15 cellular contexts compared by ENCODE assay signal in genomic region chrX:132214518-132214917, GRCh38. TPM values are rescaled to one million over a fixed set of nuclear protein-coding genes. Genes with fewer than 3 reads are reported as not detected.
DNase-seq lines count a peak whose midpoint lies in the region; ATAC-seq lines count a peak whose summit lies in the region.
"Had no signal": no experiment of that assay in that cellular context is flagged by ENCODE, and none has a peak within 500 bp of the region (broad histone marks: within the 10 kb centered on the region; RNA-seq: fewer than 3 reads in every experiment).

No MANE protein-coding gene starts in this region.

- peak overlapping the region in 5 of 8 donors; percentile 1 to 55 (median 49) for H3K27ac Mint-ChIP-seq in CD8-positive, alpha-beta memory T cell
- H3K27ac Mint-ChIP-seq in activated naive CD8-positive, alpha-beta T cell treated with anti-CD3 and anti-CD28 coated beads for 36 hours: peak overlapping the region; percentile 39
- peak overlapping the region; percentile 34 to 75 for H3K27ac Mint-ChIP-seq in natural killer cell treated with Interleukin-12 subunit alpha and Interleukin-12 subunit beta and Interleukin-15 and Interleukin-18, amount 100 ng/mL, for 72 hours
- H3K27ac Mint-ChIP-seq: GM23338 had no signal

- peaks cover 0 to 51% (median 9%) of the 10 kb centered on the region in 3 donors for H3K36me3 Mint-ChIP-seq in CD8-positive, alpha-beta memory T cell
- H3K36me3 Mint-ChIP-seq in activated naive CD8-positive, alpha-beta T cell treated with anti-CD3 and anti-CD28 coated beads for 36 hours: peaks cover 21% of the 10 kb centered on the region
- peaks cover 11% of the 10 kb centered on the region for H3K36me3 Mint-ChIP-seq in natural killer cell treated with Interleukin-12 subunit alpha and Interleukin-12 subunit beta and Interleukin-15 and Interleukin-18, amount 100 ng/mL, for 72 hours

- H3K27me3 Mint-ChIP-seq in CD8-positive, alpha-beta memory T cell: peaks cover 0 to 3% of the 10 kb centered on the region in 2 donors
- H3K27me3 Mint-ChIP-seq in activated naive CD8-positive, alpha-beta T cell treated with anti-CD3 and anti-CD28 coated beads for 36 hours: no peaks in the 10 kb centered on the region
- peaks cover 0 to 8% of the 10 kb centered on the region in 2 donors for H3K27me3 Mint-ChIP-seq in natural killer cell treated with Interleukin-12 subunit alpha and Interleukin-12 subunit beta and Interleukin-15 and Interleukin-18, amount 100 ng/mL, for 72 hours
- H3K27me3 Mint-ChIP-seq: naive B cell had no signal

- H3K27ac ChIP-seq in CD8-positive, alpha-beta memory T cell (ENCODE audit: low read depth, low read length): no peak overlapping the region
- H3K27ac ChIP-seq: C4-2B, epithelial cell of prostate, HL-60 had no signal

- H3K9me3 Mint-ChIP-seq in CD8-positive, alpha-beta memory T cell: no peaks in the 10 kb centered on the region
- no peaks in the 10 kb centered on the region for H3K9me3 Mint-ChIP-seq in activated naive CD8-positive, alpha-beta T cell treated with anti-CD3 and anti-CD28 coated beads for 36 hours
- H3K9me3 Mint-ChIP-seq in natural killer cell treated with Interleukin-12 subunit alpha and Interleukin-12 subunit beta and Interleukin-15 and Interleukin-18, amount 100 ng/mL, for 72 hours: no peaks in the 10 kb centered on the region
- H3K9me3 Mint-ChIP-seq: GM23338 had no signal

- peaks cover 33% of the 10 kb centered on the region for H3K4me1 ChIP-seq in CD8-positive, alpha-beta memory T cell (ENCODE audit: insufficient read depth, low read length)

- peaks cover 59 to 77% (median 65%) of the 10 kb centered on the region in 3 donors for H3K4me1 Mint-ChIP-seq in CD8-positive, alpha-beta memory T cell
- peaks cover 47% of the 10 kb centered on the region for H3K4me1 Mint-ChIP-seq in activated naive CD8-positive, alpha-beta T cell treated with anti-CD3 and anti-CD28 coated beads for 36 hours
- H3K4me1 Mint-ChIP-seq in natural killer cell treated with Interleukin-12 subunit alpha and Interleukin-12 subunit beta and Interleukin-15 and Interleukin-18, amount 100 ng/mL, for 72 hours (ENCODE audit: low read depth in 2 of 2): peaks cover 39 to 41% of the 10 kb centered on the region in 2 donors

- peaks cover 3% of the 10 kb centered on the region for H3K36me3 ChIP-seq in CD8-positive, alpha-beta memory T cell (ENCODE audit: insufficient read depth, low read length)

- POLR2A ChIA-PET in CD8-positive, alpha-beta memory T cell (lab: Charles Lee): no interaction called here

- no peak overlapping the region for H3K4me3 ChIP-seq in CD8-positive, alpha-beta memory T cell (ENCODE audit: low read length)
- H3K4me3 ChIP-seq: GM23338 had no signal

- no peaks in the 10 kb centered on the region for H3K27me3 ChIP-seq in CD8-positive, alpha-beta memory T cell (ENCODE audit: insufficient read depth, low read length, poor library complexity, severe bottlenecking)

- no peak for DNase-seq in CD8-positive, alpha-beta memory T cell
- DNase-seq in activated naive CD8-positive, alpha-beta T cell treated with anti-CD3 and anti-CD28 coated beads for 36 hours: no peak
- no peak for DNase-seq in natural killer cell treated with Interleukin-12 subunit alpha and Interleukin-12 subunit beta and Interleukin-15 and Interleukin-18, amount 100 ng/mL, for 72 hours (ENCODE audit: low spot score)
- no peak for DNase-seq in activated effector memory CD4-positive, alpha-beta T cell treated with Interleukin-2 at 50 U/mL for 16 hours
- DNase-seq in A172 (ENCODE audit: low spot score): no peak
- DNase-seq: naive B cell, NCI-H2081 treated with DMSO at 0.1 percent for 48 hours, NCI-H774, SIG-M5 had no signal

- H3K9me3 ChIP-seq in CD8-positive, alpha-beta memory T cell (ENCODE audit: low read length): no peaks in the 10 kb centered on the region

- CTCF ChIA-PET in CD8-positive, alpha-beta memory T cell (lab: Charles Lee): no interaction called here

- peak overlapping the region; percentile 13 to 93 (median 71) for H3K4me3 Mint-ChIP-seq in CD8-positive, alpha-beta memory T cell
- H3K4me3 Mint-ChIP-seq in activated naive CD8-positive, alpha-beta T cell treated with anti-CD3 and anti-CD28 coated beads for 36 hours: peak overlapping the region; percentile 69
- H3K4me3 Mint-ChIP-seq in natural killer cell treated with Interleukin-12 subunit alpha and Interleukin-12 subunit beta and Interleukin-15 and Interleukin-18, amount 100 ng/mL, for 72 hours: peak overlapping the region; percentile 94
- H3K4me3 Mint-ChIP-seq: GM23338 had no signal

- peak; percentile 22 for ATAC-seq in HG02610 (IDR thresholded peaks at IDR 0.05; ENCODE audit: unreplicated experiment)
- no peak for ATAC-seq in natural killer cell treated with Interleukin-12 subunit alpha and Interleukin-12 subunit beta and Interleukin-15 and Interleukin-18, amount 100 ng/mL, for 72 hours
- no peak for ATAC-seq in GM19452 (IDR thresholded peaks at IDR 0.05; ENCODE audit: unreplicated experiment)
- ATAC-seq: GM23338 had no signal

RNA-seq across cellular contexts. Expression of gene RAP2C, which starts 4.7 kb away (rescaled TPM):
- total RNA-seq in CD8-positive, alpha-beta memory T cell: 10 to 100 TPM; 33.2 to 34.0 TPM
- 17.6 TPM for polyA plus RNA-seq in CD8-positive, alpha-beta memory T cell
- 10 to 100 TPM; 30.6 to 34.5 TPM for total RNA-seq in activated naive CD8-positive, alpha-beta T cell treated with anti-CD3 and anti-CD28 coated beads for 36 hours
- 10 to 100 TPM; 33.7 to 60.5 TPM for total RNA-seq in natural killer cell treated with Interleukin-12 subunit alpha and Interleukin-12 subunit beta and Interleukin-15 and Interleukin-18, amount 100 ng/mL, for 72 hours
- total RNA-seq in A172 (2014; rRNA removed; shearing (Covaris generic)): 13.2 and 15.6 TPM in 2 replicates
